ENCODE assay signal across 23 cellular contexts in the genomic region with DNA sequence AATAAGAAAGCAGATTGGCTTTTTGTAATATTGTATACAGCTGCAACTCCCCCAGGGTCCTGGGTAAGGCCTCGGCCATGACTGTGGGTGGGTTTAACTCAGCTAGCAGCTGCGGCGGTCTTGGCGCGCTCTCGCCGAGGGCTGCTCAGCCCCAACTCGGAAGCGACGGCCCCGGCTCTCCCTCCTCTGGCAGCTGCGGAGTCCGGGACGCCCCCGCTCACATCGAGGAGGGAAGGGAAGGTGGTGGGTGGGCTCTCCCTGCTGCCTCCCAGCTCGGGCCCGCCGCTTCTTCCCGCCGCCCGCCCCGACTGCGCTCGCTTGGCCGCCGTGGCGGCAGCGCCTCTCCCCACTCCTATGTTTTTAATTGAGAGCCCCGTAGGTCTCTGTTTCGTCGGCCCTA. TPM values are rescaled to one million over a fixed set of nuclear protein-coding genes. Genes with fewer than 3 reads are reported as not detected.
DNase-seq lines count a peak whose midpoint lies in the region; ATAC-seq and TF ChIP-seq lines count a peak whose summit lies in the region.
"Had no signal": no experiment of that assay in that cellular context is flagged by ENCODE, and none has a peak within 500 bp of the region (broad histone marks: within the 10 kb centered on the region; RNA-seq: fewer than 3 reads in every experiment).

No MANE protein-coding gene starts in this region.

- H3K4ac ChIP-seq in trophoblast cell (ENCODE audit: low read depth, low read length) (no peak overlapping the region), mesenchymal stem cell (ENCODE audit: low read depth in 1 of 2, low read length in 2 of 2) (no peak overlapping the region)

- H3K27me3 Mint-ChIP-seq in GM23338 (ENCODE audit: insufficient read depth, low read depth, poor library complexity) = peaks cover 13% of the 10 kb centered on the region

- H3K23ac ChIP-seq in trophoblast cell (ENCODE audit: low read length) (no peak overlapping the region), mesenchymal stem cell (ENCODE audit: low read length in 2 of 2) (no peak overlapping the region)

- H3K18ac ChIP-seq in trophoblast cell (ENCODE audit: low read length) (no peak overlapping the region), mesenchymal stem cell (ENCODE audit: low read depth in 1 of 2, low read length in 2 of 2) (no peak overlapping the region)

- H4K91ac ChIP-seq in trophoblast cell (ENCODE audit: low read depth, low read length) (no peak overlapping the region), mesenchymal stem cell (ENCODE audit: low read length) (no peak overlapping the region)

- H2BK15ac ChIP-seq in mesenchymal stem cell (ENCODE audit: low read depth, poor library complexity, severe bottlenecking) = no peak overlapping the region

- H3K27me3 ChIP-seq in GM23338 (ENCODE audit: insufficient read depth) = peaks cover 10% of the 10 kb centered on the region
- no peaks in the 10 kb centered on the region for H3K27me3 ChIP-seq in trophoblast cell (ENCODE audit: insufficient read depth, low read length)
- H3K27me3 ChIP-seq in mesenchymal stem cell (ENCODE audit: control insufficient read depth in 1 of 2, insufficient read depth in 1 of 2, low read length in 2 of 2) = no peaks in the 10 kb centered on the region

- H2BK5ac ChIP-seq in trophoblast cell (ENCODE audit: low read depth, low read length, poor library complexity) (no peak overlapping the region), mesenchymal stem cell (ENCODE audit: low read depth, low read length, poor library complexity, severe bottlenecking) (no peak overlapping the region)

- H3K79me1 ChIP-seq in trophoblast cell (ENCODE audit: low read length) (no peaks in the 10 kb centered on the region), mesenchymal stem cell (replicated peaks; ENCODE audit: low read length, poor library complexity, severe bottlenecking) (no peaks in the 10 kb centered on the region)

- H4K12ac ChIP-seq in trophoblast cell (ENCODE audit: low read depth, low read length) = no peak overlapping the region

- H3K4me1 ChIP-seq in GM23338 (ENCODE audit: insufficient read depth) = no peaks in the 10 kb centered on the region
- H3K4me1 ChIP-seq in trophoblast cell (ENCODE audit: control insufficient read depth in 1 of 2, insufficient read depth in 2 of 2, low read length in 2 of 2) = no peaks in the 10 kb centered on the region
- no peaks in the 10 kb centered on the region for H3K4me1 ChIP-seq in mesenchymal stem cell (ENCODE audit: control insufficient read depth, insufficient read depth, low read depth, low read length)
- H3K4me1 ChIP-seq: A549; BLaER1 treated with 17β-estradiol and CSF1 and Interleukin-3, amounts not matched to agents 10 nM and 100 nM had no signal

- H4K8ac ChIP-seq in trophoblast cell (ENCODE audit: low read depth, low read length) = no peak overlapping the region
- H4K8ac ChIP-seq in mesenchymal stem cell (ENCODE audit: low read length) = no peak overlapping the region

- H3K4me2 ChIP-seq in GM23338 = peak overlapping the region; percentile 61
- peak overlapping the region; percentile 36 for H3K4me2 ChIP-seq in trophoblast cell (ENCODE audit: low read length)
- no peak overlapping the region for H3K4me2 ChIP-seq in mesenchymal stem cell (ENCODE audit: low read length, poor library complexity, severe bottlenecking)
- H3K4me2 ChIP-seq: A549; BLaER1 treated with 17β-estradiol and CSF1 and Interleukin-3, amounts not matched to agents 10 nM and 100 nM had no signal

- ATAC-seq in GM23338 (peak; percentile 94), HG02759 (IDR thresholded peaks at IDR 0.05; ENCODE audit: unreplicated experiment) (no peak), HG03159 (IDR thresholded peaks at IDR 0.05; ENCODE audit: unreplicated experiment) (no peak)
- ATAC-seq: A549, GM12878, K562 had no signal

- H2BK12ac ChIP-seq in trophoblast cell (ENCODE audit: low read length) (no peak overlapping the region), mesenchymal stem cell (ENCODE audit: low read length in 2 of 2) (no peak overlapping the region)

- H3K9ac ChIP-seq in trophoblast cell (ENCODE audit: low read length) (no peak overlapping the region), mesenchymal stem cell (ENCODE audit: low read length) (no peak overlapping the region)
- H3K9ac ChIP-seq: BLaER1 treated with 17β-estradiol and CSF1 and Interleukin-3, amounts not matched to agents 10 nM and 100 nM had no signal

- H3K9me2 ChIP-seq in GM23338 (ENCODE audit: insufficient read depth) = no peaks in the 10 kb centered on the region

- TF ChIP-seq CTCF in GM23338 (conservative IDR thresholded peaks at IDR 0.05; ENCODE audit: low read depth in 2 of 2) = no peak

- H3K4me3 Mint-ChIP-seq in GM23338 = peak overlapping the region; percentile 65
- H3K4me3 Mint-ChIP-seq: CD8-positive, alpha-beta memory T cell had no signal

- H3K14ac ChIP-seq in trophoblast cell (ENCODE audit: low read length) (no peak overlapping the region), mesenchymal stem cell (ENCODE audit: low read length in 2 of 2) (no peak overlapping the region)

- WGBS in trophoblast cell (ENCODE audit: extremely low coverage, insufficient coverage, insufficient read length) = no CpG with 5 or more reads among the region's 32 CpGs
- WGBS in mesenchymal stem cell = 21% methylated on average over 4 of the region's 32 CpGs

- H3F3A ChIP-seq in GM23338 (replicated peaks; ENCODE audit: low read depth) = no peaks in the 10 kb centered on the region

- no peak overlapping the region for H3K27ac Mint-ChIP-seq in GM23338

- H3K36me3 ChIP-seq in GM23338 (ENCODE audit: insufficient read depth) = no peaks in the 10 kb centered on the region
- H3K36me3 ChIP-seq in trophoblast cell (ENCODE audit: control insufficient read depth in 1 of 2, insufficient read depth in 2 of 2, low read length in 2 of 2) = no peaks in the 10 kb centered on the region
- H3K36me3 ChIP-seq in mesenchymal stem cell (ENCODE audit: control insufficient read depth in 1 of 2, insufficient read depth in 2 of 2, low read depth in 1 of 2, low read length in 2 of 2) = no peaks in the 10 kb centered on the region
- H3K36me3 ChIP-seq: BLaER1 treated with 17β-estradiol and CSF1 and Interleukin-3, amounts not matched to agents 10 nM and 100 nM had no signal

- no peak overlapping the region for H3K27ac ChIP-seq in GM23338 (ENCODE audit: low read depth)
- no peak overlapping the region for H3K27ac ChIP-seq in trophoblast cell (ENCODE audit: low read depth, low read length)
- no peak overlapping the region for H3K27ac ChIP-seq in mesenchymal stem cell (ENCODE audit: low read length, poor library complexity, severe bottlenecking)
- H3K27ac ChIP-seq: A549; BLaER1 treated with 17β-estradiol and CSF1 and Interleukin-3, amounts not matched to agents 10 nM and 100 nM had no signal

- H3K4me3 ChIP-seq in GM23338 = peak overlapping the region; percentile 46; the same call in 1 of the 2 replicates
- H3K4me3 ChIP-seq in trophoblast cell (ENCODE audit: low read depth, low read length) = no peak overlapping the region
- H3K4me3 ChIP-seq in mesenchymal stem cell (ENCODE audit: insufficient read depth in 1 of 2, low read depth in 1 of 2, low read length in 2 of 2) = no peak overlapping the region
- H3K4me3 ChIP-seq: A549; BLaER1 treated with 17β-estradiol and CSF1 and Interleukin-3, amounts not matched to agents 10 nM and 100 nM; GM12878; K562 had no signal

- no peak overlapping the region for H2AK5ac ChIP-seq in trophoblast cell (ENCODE audit: low read length)
- H2AK5ac ChIP-seq in mesenchymal stem cell (ENCODE audit: low read length, severe bottlenecking) = no peak overlapping the region

- H4K20me1 ChIP-seq in GM23338 (replicated peaks; ENCODE audit: insufficient read depth) = no peaks in the 10 kb centered on the region

- no peak overlapping the region for H2BK120ac ChIP-seq in trophoblast cell (ENCODE audit: insufficient read depth, low read length, poor library complexity)
- H2BK120ac ChIP-seq in mesenchymal stem cell (ENCODE audit: low read depth, low read length) = no peak overlapping the region

- H3K9me3 ChIP-seq in trophoblast cell (ENCODE audit: insufficient read depth, low read depth, low read length) (no peaks in the 10 kb centered on the region), mesenchymal stem cell (ENCODE audit: control insufficient read depth, low read length) (no peaks in the 10 kb centered on the region)
- H3K9me3 ChIP-seq: A549 had no signal

- no peaks in the 10 kb centered on the region for H3K36me3 Mint-ChIP-seq in GM23338 (ENCODE audit: low read depth)
- H3K36me3 Mint-ChIP-seq: CD8-positive, alpha-beta memory T cell had no signal

- peaks cover 8% of the 10 kb centered on the region; the same call in 2 of the 3 replicates for H3K4me1 Mint-ChIP-seq in GM23338
- H3K4me1 Mint-ChIP-seq: CD8-positive, alpha-beta memory T cell had no signal

- DNase-seq in GM23338 (ENCODE audit: low spot score) = peak; percentile 44
- peak; percentile 53 for DNase-seq in ecto neural progenitor cell (ENCODE audit: low spot score)
- DNase-seq in iPS-NIHi11 (ENCODE audit: low spot score) = peak; percentile 24
- DNase-seq in trophoblast cell = no peak
- no peak for DNase-seq in mesenchymal stem cell
- DNase-seq in HUDEP-2 (lab: John Stamatoyannopoulos, UW; ENCODE audit: unreplicated experiment in 76 of 76) = no peak
- DNase-seq: CD8-positive, alpha-beta memory T cell; DMS79; GDM1; NCI-H1436; NCI-H2029; NCI-H748 treated with DMSO at 0.1 percent for 48 hours; OCI-M1; SHP77 treated with DMSO at 0.1 percent for 48 hours had no signal

- H2AFZ ChIP-seq in GM23338 (peak overlapping the region; percentile 38; the same call in 1 of the 2 replicates), trophoblast cell (ENCODE audit: insufficient read depth, low read length, poor library complexity) (no peak overlapping the region), mesenchymal stem cell (ENCODE audit: low read depth, low read length) (no peak overlapping the region)

- H3K79me2 ChIP-seq in GM23338 (replicated peaks; ENCODE audit: insufficient read depth) = no peaks in the 10 kb centered on the region
- no peaks in the 10 kb centered on the region for H3K79me2 ChIP-seq in trophoblast cell (ENCODE audit: control insufficient read depth, insufficient read depth, low read length, poor library complexity)

- no peaks in the 10 kb centered on the region for H3K9me3 Mint-ChIP-seq in GM23338
- H3K9me3 Mint-ChIP-seq: CD8-positive, alpha-beta memory T cell had no signal

TF ChIP-seq in GM23338, 12 proteins besides CTCF, POLR2A, EP300 and RAD21 (continues in another document):
- TF ChIP-seq EZH2phosphoT487 (IDR thresholded peaks at IDR 0.05; ENCODE audit: unreplicated experiment) (no peak), POLR2AphosphoS5 (IDR thresholded peaks at IDR 0.05; ENCODE audit: low read depth) (no peak)

RNA-seq across cellular contexts. Expression of a gene that starts 51.3 kb away (rescaled TPM):
- total RNA-seq in GM23338 (2014; rRNA removed; shearing (Covaris generic)) = 0.59 and 0.62 TPM in 2 replicates
- 0.64 and 1.5 TPM in 2 replicates for polyA plus RNA-seq in GM23338 (2016; fragmentation: Nextera tagmentation; extraction: Ambion mirVana)
- polyA plus RNA-seq in trophoblast cell (2013) = 0.23 and 0.28 TPM in 2 replicates
- polyA plus RNA-seq in mesenchymal stem cell (2013, experiment 1 of 2) = not detected
- not detected for polyA plus RNA-seq in mesenchymal stem cell (2013, experiment 2 of 2)
- total RNA-seq: CD8-positive, alpha-beta memory T cell; GM12878; HT1080; K562; NCI-H460; RPMI7951 had no signal
- polyA plus RNA-seq: CD8-positive, alpha-beta memory T cell had no signal

Comparison
In these comparisons a context has a peak if more than half of its experiments do, and no peak if none do; other contexts are left out.
1. DNase-seq: peak in GM23338 (single experiment), ecto neural progenitor cell (single experiment) and iPS-NIHi11 (single experiment); none in trophoblast cell (0 of 2), mesenchymal stem cell (single experiment) and HUDEP-2 (0 of 76).